8 cellular contexts compared by ENCODE assay signal in the genomic region with DNA sequence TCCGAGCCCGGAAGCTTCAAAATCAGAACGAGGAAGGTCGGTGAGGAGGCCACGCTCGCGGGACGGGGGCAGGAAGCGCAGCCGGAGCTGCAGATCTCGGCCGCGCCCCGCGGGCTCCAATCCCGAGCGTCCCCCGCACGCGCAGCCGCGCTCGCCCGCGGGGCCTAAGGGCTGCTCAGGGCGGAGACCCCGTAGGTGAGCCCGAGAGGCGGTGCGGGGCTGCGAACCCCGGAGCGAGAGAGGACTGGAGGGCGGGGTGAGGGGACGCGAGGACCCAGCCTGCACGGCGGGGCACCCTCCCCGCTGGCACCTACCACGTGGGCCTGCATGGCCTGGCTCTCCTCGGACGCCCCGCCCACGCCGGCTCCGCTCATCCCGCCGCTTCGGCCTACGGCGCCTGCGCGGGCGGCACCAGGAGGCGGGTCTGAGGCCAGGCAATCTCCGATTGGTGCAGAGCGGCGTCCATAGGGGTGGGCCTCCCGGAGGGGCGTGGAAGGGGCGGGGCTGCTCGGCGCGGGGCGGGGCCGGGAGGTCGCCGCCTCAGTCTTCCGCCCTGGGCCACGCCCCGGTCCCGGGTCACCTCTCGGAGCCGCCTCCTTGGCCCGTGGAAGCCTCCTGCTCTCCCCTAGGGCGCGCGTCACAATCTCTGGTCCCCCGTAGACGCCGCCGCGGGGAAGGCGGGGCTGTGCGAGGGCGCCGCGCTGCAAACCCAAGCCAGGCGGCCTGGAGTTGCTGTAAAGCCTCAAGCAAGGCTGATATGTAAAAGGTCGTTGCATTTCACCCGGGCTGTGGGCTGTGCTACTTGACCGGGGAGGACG. TPM values are rescaled to one million over a fixed set of nuclear protein-coding genes. Genes with fewer than 3 reads are reported as not detected.
DNase-seq lines count a peak whose midpoint lies in the region; ATAC-seq, FAIRE-seq and TF ChIP-seq lines count a peak whose summit lies in the region.

No MANE protein-coding gene starts in this region.

- TF ChIP-seq CTCF in WI38 (IDR thresholded peaks at IDR 0.05; ENCODE audit: low read depth, low read length) (no peak), bronchial epithelial cell (IDR thresholded peaks at IDR 0.05; ENCODE audit: insufficient read depth, low read length, severe bottlenecking) (no peak)

- peak; percentile 87 for ATAC-seq in GM18868 (IDR thresholded peaks at IDR 0.05; ENCODE audit: unreplicated experiment)
- ATAC-seq in HG03103 (IDR thresholded peaks at IDR 0.05; ENCODE audit: low read depth, unreplicated experiment): peak; percentile 71

- H3K36me3 ChIP-seq in ACC112 (ENCODE audit: insufficient read depth, low read length) (peaks cover 7% of the 10 kb centered on the region), bronchial epithelial cell (ENCODE audit: control insufficient read depth, insufficient read depth, low read length) (peaks cover 2% of the 10 kb centered on the region)

- FAIRE-seq in bronchial epithelial cell (lab: Jason Lieb, UNC): no peak

- H3K27ac ChIP-seq in ACC112 (ENCODE audit: low read depth, low read length): no peak overlapping the region

- H3K4me3 Mint-ChIP-seq in immature natural killer cell: peak overlapping the region; percentile 74 to 83 (median 78)

- H3K9me3 Mint-ChIP-seq in immature natural killer cell: no peaks in the 10 kb centered on the region

- H3K27me3 Mint-ChIP-seq in immature natural killer cell (ENCODE audit: low read depth in 3 of 3): peaks cover 12 to 22% (median 20%) of the 10 kb centered on the region in 3 donors

- peaks cover 0 to 3% (median 3%) of the 10 kb centered on the region in 3 donors for H3K36me3 Mint-ChIP-seq in immature natural killer cell

- H3K27ac Mint-ChIP-seq in immature natural killer cell: peak overlapping the region; percentile 86 to 99 (median 98)

- H3K27me3 ChIP-seq in ACC112 (ENCODE audit: insufficient read depth, low read length): no peaks in the 10 kb centered on the region
- no peaks in the 10 kb centered on the region for H3K27me3 ChIP-seq in bronchial epithelial cell (ENCODE audit: control insufficient read depth, insufficient read depth, low read length)

- peak overlapping the region; percentile 80 for H2AFZ ChIP-seq in ACC112 (ENCODE audit: low read length, unreplicated experiment)

- peaks cover 22% of the 10 kb centered on the region for H3K4me1 ChIP-seq in ACC112 (ENCODE audit: control insufficient read depth, insufficient read depth, low read length, unreplicated experiment)

- DNase-seq in NCI-H2196 treated with DMSO at 0.1 percent for 48 hours (lab: John Stamatoyannopoulos, UW; ENCODE audit: unreplicated experiment) (peak; percentile 100), bronchial epithelial cell (ENCODE audit: low read depth) (peak; percentile 83), immature natural killer cell (peak; percentile 98 to 100 (median 99)), smooth muscle cell of the brain vasculature (ENCODE audit: low read depth, low spot score) (peak; percentile 87)

- no peaks in the 10 kb centered on the region for H3K79me2 ChIP-seq in ACC112 (ENCODE audit: control insufficient read depth, insufficient read depth, low read length, unreplicated experiment)

- H3K4me3 ChIP-seq in ACC112 (ENCODE audit: low read depth, low read length) (peak overlapping the region; percentile 99), WI38 (ENCODE audit: low read depth, low read length) (peak overlapping the region; percentile 75), bronchial epithelial cell (ENCODE audit: low read depth, low read length) (peak overlapping the region; percentile 86)

- peaks cover 42 to 58% of the 10 kb centered on the region in 2 donors for H3K4me1 Mint-ChIP-seq in immature natural killer cell

RNA-seq across cellular contexts. Expression of gene METRNL, which starts 27.8 kb away (rescaled TPM):
- total RNA-seq in bronchial epithelial cell: 50.8 and 142 TPM in 2 replicates
- 10 to 100 TPM; 13.6 to 72.3 (median 49.2) TPM for polyA plus RNA-seq in immature natural killer cell
